Comparison of ENCODE assay signal across 8 cellular contexts in genomic region chr17:59786536-59787319, GRCh38.
DNase-seq lines count a peak whose midpoint lies in the region; ATAC-seq and TF ChIP-seq lines count a peak whose summit lies in the region.

No MANE protein-coding gene starts in this region.

- peaks cover 35% of the 10 kb centered on the region for H3K4me1 ChIP-seq in iPS-20b (ENCODE audit: insufficient read depth, low read length)

- TF ChIP-seq CTCF in astrocyte of the cerebellum (IDR thresholded peaks at IDR 0.05; ENCODE audit: low read depth, low read length, missing control alignments), result no peak

- peak; percentile 92 for ATAC-seq in GM21737 (IDR thresholded peaks at IDR 0.05; ENCODE audit: unreplicated experiment)

- no peak; the same call in 1 of the 2 replicates for TF ChIP-seq RAD21 in Ishikawa (IDR thresholded peaks at IDR 0.05; ENCODE audit: low read depth)

- H3K4me3 ChIP-seq in astrocyte of the cerebellum (ENCODE audit: low read depth, low read length), result no peak overlapping the region
- H3K4me3 ChIP-seq in iPS-20b (ENCODE audit: low read length), result no peak overlapping the region

- TF ChIP-seq EP300 in Ishikawa (IDR thresholded peaks at IDR 0.05; ENCODE audit: borderline replicate concordance), result peak; percentile 42; the same call in 1 of the 2 replicates

- no peaks in the 10 kb centered on the region for H3K36me3 ChIP-seq in iPS-20b (ENCODE audit: insufficient read depth, low read depth, low read length)

- H3K27me3 ChIP-seq in iPS-20b (ENCODE audit: insufficient read depth, low read length), result no peaks in the 10 kb centered on the region

- H3K9me3 ChIP-seq in iPS-20b (ENCODE audit: insufficient read depth, low read depth, low read length), result no peaks in the 10 kb centered on the region

- DNase-seq in GF-D8 (lab: John Stamatoyannopoulos, UW), result peak; percentile 100
- peak; percentile 24 to 100 (median 67) for DNase-seq in T-helper 1 cell
- peak; percentile 100 for DNase-seq in astrocyte of the cerebellum (ENCODE audit: low read depth)
- peak; percentile 62 to 63 for DNase-seq in stimulated activated CD4-positive, alpha-beta T cell treated with anti-CD3 and anti-CD28 coated beads, Interleukin-12 subunit alpha, Interleukin-12 subunit beta, amount 100 ng/mL, for 24 hours (ENCODE audit: low read depth in 2 of 2)
- no peak for DNase-seq in cerebellum (ENCODE audit: low spot score)

- H3K9ac ChIP-seq in iPS-20b (ENCODE audit: low read depth, low read length), result peak overlapping the region; percentile 21; the same call in 1 of the 2 replicates

- no peak overlapping the region for H3K27ac ChIP-seq in iPS-20b (ENCODE audit: low read length)

- in situ Hi-C loops in astrocyte of the cerebellum (cut with HindIII; ENCODE audit: low sequenced_read_pairs), result loop anchor here (5.0 kb wide), 1 partner anchor 56 kb away; no protein-coding TSS in a partner anchor

TF ChIP-seq in Ishikawa, 13 proteins besides CTCF, POLR2A, EP300 and RAD21:
- 0 out of 2 replicates have a peak, but pooled peaks have one; percentile 34 for TF ChIP-seq FOXM1 (IDR thresholded peaks at IDR 0.05; ENCODE audit: borderline replicate concordance, low read depth)
- no peak for TF ChIP-seq CREB1 (IDR thresholded peaks at IDR 0.05; ENCODE audit: low read depth)
- TF ChIP-seq, protein P1, sequence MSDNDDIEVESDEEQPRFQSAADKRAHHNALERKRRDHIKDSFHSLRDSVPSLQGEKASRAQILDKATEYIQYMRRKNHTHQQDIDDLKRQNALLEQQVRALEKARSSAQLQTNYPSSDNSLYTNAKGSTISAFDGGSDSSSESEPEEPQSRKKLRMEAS (IDR thresholded peaks at IDR 0.05), result no peak
- TF ChIP-seq REST (IDR thresholded peaks at IDR 0.05; ENCODE audit: low read depth), result no peak
- no peak; the same call in 1 of the 2 replicates for TF ChIP-seq NFIC (IDR thresholded peaks at IDR 0.05)
- TF ChIP-seq, protein P2, sequence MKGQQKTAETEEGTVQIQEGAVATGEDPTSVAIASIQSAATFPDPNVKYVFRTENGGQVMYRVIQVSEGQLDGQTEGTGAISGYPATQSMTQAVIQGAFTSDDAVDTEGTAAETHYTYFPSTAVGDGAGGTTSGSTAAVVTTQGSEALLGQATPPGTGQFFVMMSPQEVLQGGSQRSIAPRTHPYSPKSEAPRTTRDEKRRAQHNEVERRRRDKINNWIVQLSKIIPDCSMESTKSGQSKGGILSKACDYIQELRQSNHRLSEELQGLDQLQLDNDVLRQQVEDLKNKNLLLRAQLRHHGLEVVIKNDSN (IDR thresholded peaks at IDR 0.05), result peak; percentile 81
- TF ChIP-seq TEAD4 (IDR thresholded peaks at IDR 0.05), result peak; percentile 52; the same call in 1 of the 2 replicates
- no peak for TF ChIP-seq TCF12 (IDR thresholded peaks at IDR 0.05; ENCODE audit: low read depth)
- TF ChIP-seq YY1 (IDR thresholded peaks at IDR 0.05; ENCODE audit: low read depth), result no peak
- TF ChIP-seq ZBTB7A (IDR thresholded peaks at IDR 0.05; ENCODE audit: low read depth), result no peak
- TF ChIP-seq CEBPB (IDR thresholded peaks at IDR 0.05), result peak; percentile 13; the same call in 1 of the 2 replicates
- no peak for TF ChIP-seq TAF1 (IDR thresholded peaks at IDR 0.05; ENCODE audit: low read depth)
- no peak for TF ChIP-seq EGR1 (IDR thresholded peaks at IDR 0.05)
